Comparison of ENCODE assay signal across 11 cellular contexts in genomic region chr3:42216820-42217416, GRCh38. TPM values are rescaled to one million over a fixed set of nuclear protein-coding genes. Genes with fewer than 3 reads are reported as not detected.
DNase-seq lines count a peak whose midpoint lies in the region; ATAC-seq lines count a peak whose summit lies in the region.
"Had no signal": no experiment of that assay in that cellular context is flagged by ENCODE, and none has a peak within 500 bp of the region (broad histone marks: within the 10 kb centered on the region; RNA-seq: fewer than 3 reads in every experiment).

No MANE protein-coding gene starts in this region.

- peaks cover 48% of the 10 kb centered on the region for H3K4me1 Mint-ChIP-seq in activated CD4-positive, alpha-beta memory T cell treated with anti-CD3 and anti-CD28 coated beads for 36 hours (ENCODE audit: low read depth)

- CTCF ChIA-PET in activated CD4-positive, alpha-beta memory T cell treated with anti-CD3 and anti-CD28 coated beads for 36 hours (lab: Charles Lee), result no interaction called here

- ATAC-seq in GM21447 (IDR thresholded peaks at IDR 0.05; ENCODE audit: unreplicated experiment), result no peak
- no peak for ATAC-seq in HG02973 (IDR thresholded peaks at IDR 0.05; ENCODE audit: unreplicated experiment)
- no peak for ATAC-seq in HG03342 (IDR thresholded peaks at IDR 0.05; ENCODE audit: unreplicated experiment)
- ATAC-seq in GM21515 (IDR thresholded peaks at IDR 0.05; ENCODE audit: unreplicated experiment), result no peak
- ATAC-seq: right cardiac atrium had no signal

- peaks cover 12% of the 10 kb centered on the region for H3K36me3 Mint-ChIP-seq in activated CD4-positive, alpha-beta memory T cell treated with anti-CD3 and anti-CD28 coated beads for 36 hours

- intact Hi-C loops in activated CD4-positive, alpha-beta memory T cell treated with anti-CD3 and anti-CD28 coated beads for 36 hours (cut with micrococcal nuclease), result no loop called here

- DNase-seq in AG08396 (ENCODE audit: low spot score), result peak; percentile 54
- peak; percentile 70 for DNase-seq in ELR (ENCODE audit: low read depth)
- no peak for DNase-seq in activated CD4-positive, alpha-beta memory T cell treated with anti-CD3 and anti-CD28 coated beads for 36 hours
- DNase-seq in hepatic stellate cell (ENCODE audit: low spot score), result peak; percentile 89
- DNase-seq: amniotic stem cell, right cardiac atrium, transverse colon had no signal

- no peak overlapping the region for H3K4me3 Mint-ChIP-seq in activated CD4-positive, alpha-beta memory T cell treated with anti-CD3 and anti-CD28 coated beads for 36 hours

- H3K9me3 Mint-ChIP-seq in activated CD4-positive, alpha-beta memory T cell treated with anti-CD3 and anti-CD28 coated beads for 36 hours, result no peaks in the 10 kb centered on the region

- H3K27ac Mint-ChIP-seq in activated CD4-positive, alpha-beta memory T cell treated with anti-CD3 and anti-CD28 coated beads for 36 hours, result peak overlapping the region; percentile 19

- no peaks in the 10 kb centered on the region for H3K27me3 Mint-ChIP-seq in activated CD4-positive, alpha-beta memory T cell treated with anti-CD3 and anti-CD28 coated beads for 36 hours

- POLR2A ChIA-PET in activated CD4-positive, alpha-beta memory T cell treated with anti-CD3 and anti-CD28 coated beads for 36 hours (lab: Charles Lee), result no interaction called here

RNA-seq across cellular contexts. Expression of gene CCK, which starts 49.1 kb away (rescaled TPM):
- total RNA-seq in activated CD4-positive, alpha-beta memory T cell treated with anti-CD3 and anti-CD28 coated beads for 36 hours, result not detected
- total RNA-seq: right cardiac atrium had no signal
